ENCODE assay signal across 9 cellular contexts in genomic region chr2:8102470-8102869, GRCh38.
"Had no signal": no experiment of that assay in that cellular context is flagged by ENCODE, and none has a peak within 500 bp of the region (broad histone marks: within the 10 kb centered on the region; RNA-seq: fewer than 3 reads in every experiment).

No MANE protein-coding gene starts in this region.

- H3K27ac Mint-ChIP-seq: HFFc6, IgD-negative memory B cell had no signal

- H3K9ac ChIP-seq: KMS-11 had no signal

- H3K9me3 Mint-ChIP-seq: HFFc6, IgD-negative memory B cell had no signal

- H3K4me1 Mint-ChIP-seq: IgD-negative memory B cell had no signal

- H3K4me2 ChIP-seq: KMS-11 had no signal

- H3K27ac ChIP-seq: KMS-11 had no signal

- H3K4me1 ChIP-seq: HAP-1 had no signal

- FAIRE-seq: HTR-8/SVneo had no signal

- H3K4me3 ChIP-seq: HAP-1 had no signal

- H3K36me3 ChIP-seq: HAP-1 had no signal

- DNase-seq: GOT3, H7, KBM-7 had no signal

- ATAC-seq: HCT116 had no signal

- H3K9me3 ChIP-seq: HAP-1 had no signal

- H3K4me3 Mint-ChIP-seq: HFFc6, IgD-negative memory B cell had no signal
